In genomic region chr12:108514973-108515814, GRCh38 we compare ENCODE assay signal across 8 cellular contexts. TPM values are rescaled to one million over a fixed set of nuclear protein-coding genes. Genes with fewer than 3 reads are reported as not detected.
DNase-seq lines count a peak whose midpoint lies in the region; ATAC-seq and TF ChIP-seq lines count a peak whose summit lies in the region.

Gene FICD (plus strand): TSS chr12:108515277. CDS start chr12:108516973, 1,696 bp downstream.

- H3K9me3 ChIP-seq in SU-DHL-6 (ENCODE audit: insufficient read depth, low read length) (no peaks in the 10 kb centered on the region), ovary (no peaks in the 10 kb centered on the region), tibial artery (no peaks in the 10 kb centered on the region)

- H3K9ac ChIP-seq in SU-DHL-6 (ENCODE audit: low read length) = peak within 1 kb of the TSS; percentile 73

- peak within 1 kb of the TSS; percentile 94 for H3K4me3 Mint-ChIP-seq in activated naive CD8-positive, alpha-beta T cell treated with anti-CD3 and anti-CD28 coated beads, Interleukin-2, amount 10 ng/mL, durations not matched to agents 7 days and 5 days

- TF ChIP-seq POLR2A in ovary (IDR thresholded peaks at IDR 0.05) = no peak

- peak within 1 kb of the TSS; percentile 76 for H2AFZ ChIP-seq in SU-DHL-6 (ENCODE audit: low read depth, low read length, severe bottlenecking)

- no peaks in the 10 kb centered on the region for H3K9me2 ChIP-seq in SU-DHL-6 (replicated peaks; ENCODE audit: insufficient read depth, low read length)

- ATAC-seq in HG02763 (IDR thresholded peaks at IDR 0.05; ENCODE audit: unreplicated experiment) (peak; percentile 88), Right ventricle myocardium inferior (peak; percentile 97)
- peak; percentile 95 for ATAC-seq in activated naive CD8-positive, alpha-beta T cell treated with anti-CD3 and anti-CD28 coated beads, Interleukin-2, amount 10 ng/mL, durations not matched to agents 7 days and 5 days (ENCODE audit: low read depth)

- peaks cover 17% of the 10 kb centered on the region for H3K4me1 Mint-ChIP-seq in activated naive CD8-positive, alpha-beta T cell treated with anti-CD3 and anti-CD28 coated beads, Interleukin-2, amount 10 ng/mL, durations not matched to agents 7 days and 5 days

- peak within 1 kb of the TSS; percentile 75 for H3K4me3 ChIP-seq in GM12875 (ENCODE audit: low read depth, low read length)
- H3K4me3 ChIP-seq in SU-DHL-6 (ENCODE audit: insufficient read depth, low read length, poor library complexity, severe bottlenecking) = peak within 1 kb of the TSS; percentile 66
- H3K4me3 ChIP-seq in ovary = peak within 1 kb of the TSS; percentile 92
- peak within 1 kb of the TSS; percentile 72 to 91 for H3K4me3 ChIP-seq in tibial artery

- H3K36me3 ChIP-seq in SU-DHL-6 (ENCODE audit: low read length) = no peaks in the 10 kb centered on the region
- no peaks in the 10 kb centered on the region for H3K36me3 ChIP-seq in ovary
- H3K36me3 ChIP-seq in tibial artery = peaks cover 23 to 34% (median 23%) of the 10 kb centered on the region in 3 donors

- peak within 1 kb of the TSS; percentile 88 for H3K27ac Mint-ChIP-seq in activated naive CD8-positive, alpha-beta T cell treated with anti-CD3 and anti-CD28 coated beads, Interleukin-2, amount 10 ng/mL, durations not matched to agents 7 days and 5 days

- 0% methylated on average over 67 of the region's 67 CpGs for WGBS in ovary, 3 donors

- H4K20me1 ChIP-seq in SU-DHL-6 (ENCODE audit: low read depth, low read length) = no peaks in the 10 kb centered on the region

- intact Hi-C loops in Right ventricle myocardium inferior (cut with DNase I) = loop anchor here (5.0 to 10.0 kb wide), 2 partner anchors 523 to 750 kb away; partner anchors contain the start of gene PRDM4
- intact Hi-C loops in ovary (cut with DNase I) = loop anchor here in 2 of 4 donors (10.0 kb wide), 3 partner anchors 750 to 840 kb away; partner anchors contain the start of genes PRDM4 (in 1 of the 2) and PWP1 (in 1 of the 2)
- intact Hi-C loops in tibial artery (cut with DNase I; ENCODE audit: low total_unique reads) = loop anchor here (10.0 kb wide), 1 partner anchor 830 kb away; the partner anchor contains the start of gene PWP1

- no peaks in the 10 kb centered on the region for H3K27me3 ChIP-seq in SU-DHL-6 (ENCODE audit: low read length)
- no peaks in the 10 kb centered on the region for H3K27me3 ChIP-seq in ovary
- no peaks in the 10 kb centered on the region for H3K27me3 ChIP-seq in tibial artery

- no peaks in the 10 kb centered on the region for H3K27me3 Mint-ChIP-seq in activated naive CD8-positive, alpha-beta T cell treated with anti-CD3 and anti-CD28 coated beads, Interleukin-2, amount 10 ng/mL, durations not matched to agents 7 days and 5 days

- no peaks in the 10 kb centered on the region for H3K4me1 ChIP-seq in ovary (ENCODE audit: insufficient read depth)
- peaks cover 0 to 26% (median 18%) of the 10 kb centered on the region in 4 donors for H3K4me1 ChIP-seq in tibial artery

- peaks cover 6% of the 10 kb centered on the region for H3K36me3 Mint-ChIP-seq in activated naive CD8-positive, alpha-beta T cell treated with anti-CD3 and anti-CD28 coated beads, Interleukin-2, amount 10 ng/mL, durations not matched to agents 7 days and 5 days

- no peak for TF ChIP-seq EP300 in ovary (IDR thresholded peaks at IDR 0.05)

- POLR2A ChIA-PET in activated naive CD8-positive, alpha-beta T cell treated with anti-CD3 and anti-CD28 coated beads, Interleukin-2, amount 10 ng/mL, durations not matched to agents 7 days and 5 days (lab: Charles Lee) = interaction anchor here (0.5 to 1.0 kb wide), 2 partner anchors 47 to 611 kb away, joined by 3 read pairs; partner anchors contain the start of gene ISCU

- peak within 1 kb of the TSS; percentile 74 for H3K4me2 ChIP-seq in SU-DHL-6 (ENCODE audit: low read depth, low read length, poor library complexity, severe bottlenecking)

- peaks cover 3% of the 10 kb centered on the region; the same call in 1 of the 2 replicates for H3K79me2 ChIP-seq in SU-DHL-6 (ENCODE audit: insufficient read depth, low read length)

- peaks cover 12% of the 10 kb centered on the region; the same call in 1 of the 2 replicates for H3F3A ChIP-seq in SU-DHL-6 (ENCODE audit: insufficient read depth)

- peak; percentile 100 for DNase-seq in NCI-H1417 (lab: John Stamatoyannopoulos, UW)
- peak; percentile 98 for DNase-seq in activated naive CD8-positive, alpha-beta T cell treated with anti-CD3 and anti-CD28 coated beads, Interleukin-2, amount 10 ng/mL, durations not matched to agents 7 days and 5 days
- DNase-seq in Right ventricle myocardium inferior (ENCODE audit: missing footprints) = peak; percentile 100
- DNase-seq in ovary = peak; percentile 99 to 100 (median 99)
- peak; percentile 100 for DNase-seq in tibial artery

- H3K27ac ChIP-seq in SU-DHL-6 (ENCODE audit: low read depth, low read length) = peak within 1 kb of the TSS; percentile 10
- H3K27ac ChIP-seq in ovary = no peak within 1 kb of the TSS
- H3K27ac ChIP-seq in tibial artery = peak within 1 kb of the TSS; percentile 53 to 79

- no peaks in the 10 kb centered on the region for H3K9me3 Mint-ChIP-seq in activated naive CD8-positive, alpha-beta T cell treated with anti-CD3 and anti-CD28 coated beads, Interleukin-2, amount 10 ng/mL, durations not matched to agents 7 days and 5 days

- no peak for TF ChIP-seq CTCF in GM12875 (IDR thresholded peaks at IDR 0.05; ENCODE audit: borderline replicate concordance, insufficient read depth, low read depth, low read length)
- TF ChIP-seq CTCF in SU-DHL-6 (IDR thresholded peaks at IDR 0.05; ENCODE audit: insufficient read depth, low read length, poor library complexity, severe bottlenecking) = no peak
- TF ChIP-seq CTCF in ovary (IDR thresholded peaks at IDR 0.05) = no peak
- no peak for TF ChIP-seq CTCF in tibial artery (IDR thresholded peaks at IDR 0.05)

RNA-seq across cellular contexts. Expression of gene FICD, which starts in this region (rescaled TPM):
- total RNA-seq in activated naive CD8-positive, alpha-beta T cell treated with anti-CD3 and anti-CD28 coated beads, Interleukin-2, amount 10 ng/mL, durations not matched to agents 7 days and 5 days = 1 to 10 TPM; 6.8 to 6.9 TPM
- total RNA-seq in Right ventricle myocardium inferior (2.9 TPM), ovary (10 to 100 TPM in 1 of 7 donors, 1 to 10 TPM in 6; 3.9 to 12.7 (median 7.6) TPM)
- 1 to 10 TPM; 2.0 to 6.0 TPM for polyA plus RNA-seq in ovary

Comparison
In these comparisons a context has a peak if more than half of its experiments do, and no peak if none do; other contexts are left out.
1. H3K27ac ChIP-seq: peak in SU-DHL-6 (single experiment) and tibial artery (2 of 2); none in ovary (0 of 2).
2. Peak in every context shown above with its lines, with median percentiles within 50 percentile points of each other: H3K4me3 ChIP-seq, ATAC-seq and DNase-seq.